In genomic region chr13:45587897-45588296, GRCh38 we compare ENCODE assay signal across 5 cellular contexts. TPM values are rescaled to one million over a fixed set of nuclear protein-coding genes. Genes with fewer than 3 reads are reported as not detected.
"Had no signal": no experiment of that assay in that cellular context is flagged by ENCODE, and none has a peak within 500 bp of the region (broad histone marks: within the 10 kb centered on the region; RNA-seq: fewer than 3 reads in every experiment).

No MANE protein-coding gene starts in this region.

- H3K4me3 ChIP-seq: GM23338 had no signal

- DNase-seq: H9, HCEC 1CT had no signal

- H3K4me2 ChIP-seq: GM23338 had no signal

- H2AFZ ChIP-seq: GM23338 had no signal

- ATAC-seq: GM23338 had no signal

RNA-seq across cellular contexts. Expression of gene ERICH6B, which starts 27.6 kb away (rescaled TPM):
- total RNA-seq: GM23338, H1, H9, HT-29 had no signal
- polyA plus RNA-seq: GM23338, H1 had no signal
